2 cellular contexts compared by ENCODE assay signal in genomic region chr12:131108171-131108955, GRCh38.
TF ChIP-seq lines count a peak whose summit lies in the region.

No MANE protein-coding gene starts in this region.

TF ChIP-seq in A549, 52 proteins besides CTCF, POLR2A, EP300 and RAD21 (continued from another document):
- TF ChIP-seq USF2 (IDR thresholded peaks at IDR 0.05), result peak; percentile 75
- no peak for TF ChIP-seq HOXA7 (CRISPR knock-in tag; IDR thresholded peaks at IDR 0.05)
- TF ChIP-seq HES2 (IDR thresholded peaks at IDR 0.05), result no peak
- TF ChIP-seq SREBF2 (IDR thresholded peaks at IDR 0.05), result no peak
- TF ChIP-seq SMC3 (IDR thresholded peaks at IDR 0.05), result no peak

TF ChIP-seq in GM12878, 131 proteins besides CTCF, POLR2A, EP300 and RAD21:
- TF ChIP-seq ZNF687 (IDR thresholded peaks at IDR 0.05), result no peak
- peak; percentile 71 for TF ChIP-seq USF1 (IDR thresholded peaks at IDR 0.05; ENCODE audit: borderline replicate concordance, extremely low read length, insufficient read depth, low read depth, low read length)
